In the genomic region with DNA sequence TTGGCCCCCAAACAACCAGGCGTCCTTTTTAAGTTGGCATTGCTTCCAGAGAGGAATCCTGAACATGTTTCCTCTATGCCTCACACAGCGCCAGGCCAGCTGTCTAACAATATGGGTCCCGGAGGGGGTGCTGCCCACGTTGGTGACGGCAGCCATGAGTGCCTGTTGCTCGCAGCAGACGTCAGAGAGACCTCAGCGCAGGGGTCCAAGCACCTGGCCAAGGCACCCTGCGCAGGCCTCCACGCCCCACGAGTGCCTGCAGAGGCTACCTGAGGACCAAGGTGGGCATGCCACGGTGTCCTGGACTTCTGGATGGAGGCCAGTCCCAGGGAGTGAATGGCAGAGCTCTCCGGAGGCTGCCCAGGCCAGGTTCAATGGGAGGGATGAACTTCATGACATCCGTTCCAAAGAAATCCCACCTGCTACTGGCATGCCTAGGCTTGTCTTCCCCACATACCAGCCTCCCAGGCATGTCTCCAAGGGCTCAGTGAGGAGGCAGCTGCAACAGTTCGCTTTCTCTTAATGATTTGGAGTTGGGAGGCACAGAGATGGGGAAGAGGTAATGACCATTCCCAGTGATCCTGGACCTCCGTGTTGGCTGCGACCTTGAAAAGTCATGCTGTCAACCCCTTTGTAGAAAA, we compare ENCODE assay signal across 1 cellular context.
TF ChIP-seq lines count a peak whose summit lies in the region.

No MANE protein-coding gene starts in this region.

TF ChIP-seq in HCT116, 20 proteins besides CTCF, POLR2A, EP300 and RAD21 (continued from another document):
- TF ChIP-seq FOSL1 (IDR thresholded peaks at IDR 0.05; ENCODE audit: low read depth) (no peak), EGR1 (IDR thresholded peaks at IDR 0.05; ENCODE audit: low read depth) (no peak)
